8 cellular contexts compared by ENCODE assay signal in the genomic region with DNA sequence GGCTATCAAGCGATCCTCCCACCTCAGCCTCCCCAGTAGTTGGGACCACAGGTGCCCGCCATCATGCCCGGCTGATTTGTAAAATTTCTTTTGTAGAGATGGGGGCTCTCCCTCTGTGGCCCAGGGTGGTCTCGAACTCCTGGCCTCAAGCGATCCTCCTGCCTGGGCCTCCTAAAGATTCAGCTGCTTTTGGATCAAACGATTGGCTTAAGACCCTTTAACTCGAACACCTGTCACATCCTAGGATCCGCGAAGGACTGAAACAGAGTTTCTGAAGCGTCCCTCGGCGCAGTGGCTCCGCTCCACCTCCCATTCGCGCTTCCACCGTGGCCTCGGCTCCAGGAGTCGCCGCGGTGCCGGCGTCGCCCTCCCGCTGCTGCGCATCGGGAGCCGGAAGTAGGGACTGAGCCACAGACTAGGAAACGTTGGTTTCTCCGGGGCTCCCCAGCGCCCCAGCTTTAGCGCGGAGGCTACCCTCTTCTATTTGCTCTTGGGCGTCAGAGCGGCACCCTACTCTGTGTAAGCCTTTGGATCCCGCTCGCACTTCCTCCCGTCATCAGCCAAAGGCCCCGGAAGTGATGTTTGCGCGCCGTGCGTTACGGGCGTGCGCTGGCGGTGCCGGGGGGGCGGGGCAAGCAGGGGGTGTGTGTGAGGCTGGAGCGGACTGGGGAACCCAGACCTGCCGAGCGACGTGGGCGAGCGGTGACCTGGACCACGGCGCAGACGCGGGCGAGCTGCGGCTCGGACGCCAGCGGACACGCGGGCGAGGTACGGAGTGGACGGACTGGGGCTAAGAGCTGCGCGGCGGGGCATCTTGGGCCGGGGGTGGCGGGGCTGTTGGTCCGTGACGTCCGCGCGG. TPM values are rescaled to one million over a fixed set of nuclear protein-coding genes. Genes with fewer than 3 reads are reported as not detected.
A peak's percentile ranks its signal among the peaks of the same experiment; 100 is the strongest.
DNase-seq lines count a peak whose midpoint lies in the region; ATAC-seq, FAIRE-seq and TF ChIP-seq lines count a peak whose summit lies in the region.

No MANE protein-coding gene starts in this region.

- H3K4me1 ChIP-seq in kidney (ENCODE audit: control insufficient read depth in 1 of 2, insufficient read depth in 1 of 2, low read depth in 1 of 2, low read length in 2 of 2): no peaks in the 10 kb centered on the region

- no peak for TF ChIP-seq CTCF in AG09319 (IDR thresholded peaks at IDR 0.05; ENCODE audit: low read depth, low read length)
- TF ChIP-seq CTCF in kidney (IDR thresholded peaks at IDR 0.05; ENCODE audit: borderline replicate concordance, extremely low read depth, insufficient read depth): no peak

- H3K27ac ChIP-seq in kidney (ENCODE audit: low read depth in 2 of 2, low read length in 2 of 2): peak overlapping the region; percentile 94 to 98

- peak overlapping the region; percentile 98 to 99 for H3K9ac ChIP-seq in kidney (ENCODE audit: low read length in 2 of 2)

- peak overlapping the region; percentile 86 to 98 for H3K4me3 ChIP-seq in kidney (ENCODE audit: low read length in 2 of 2)

- ATAC-seq in GM19035 (IDR thresholded peaks at IDR 0.05; ENCODE audit: unreplicated experiment) (peak; percentile 84), HG03342 (IDR thresholded peaks at IDR 0.05; ENCODE audit: unreplicated experiment) (peak; percentile 90)
- peak; percentile 98 to 99 for ATAC-seq in activated CD4-positive, CD25-positive, alpha-beta regulatory T cell treated with anti-CD3 and anti-CD28 coated beads, Interleukin-2, amount 50 U/mL, for 24 hours

- no peaks in the 10 kb centered on the region for H3K36me3 ChIP-seq in kidney (ENCODE audit: control insufficient read depth in 1 of 2, insufficient read depth in 2 of 2, low read length in 2 of 2)

- DNase-seq in AG09319 (ENCODE audit: extremely low read depth, low read depth) (peak; percentile 74), NCI-H345 treated with DMSO at 0.1 percent for 48 hours (lab: John Stamatoyannopoulos, UW; ENCODE audit: unreplicated experiment) (peak; percentile 65), cerebellar cortex (ENCODE audit: low spot score) (peak; percentile 95), kidney (peak; percentile 98)
- DNase-seq in stimulated activated CD4-positive, alpha-beta T cell treated with anti-CD3 and anti-CD28 coated beads, Interleukin-15, amount 100 ng/mL, for 1 hour (ENCODE audit: low read depth in 1 of 2, low spot score in 1 of 2): peak; percentile 80 to 96

- intact Hi-C loops in kidney (cut with DNase I): no loop called here

- no peak for FAIRE-seq in kidney (lab: Jason Lieb, UNC)

- H3K9me3 ChIP-seq in kidney (ENCODE audit: control insufficient read depth in 1 of 2, low read length in 2 of 2): no peaks in the 10 kb centered on the region

RNA-seq across cellular contexts. Expression of a gene that starts 53.0 kb away (rescaled TPM):
- 12.4 TPM for total RNA-seq in kidney
- polyA plus RNA-seq in kidney (ENCODE audit: insufficient read depth, low read depth, low replicate concordance): 7.2 TPM

RNA-seq across cellular contexts. Expression of a gene that starts 58.8 kb away (rescaled TPM):
- 26.8 TPM for total RNA-seq in kidney
- polyA plus RNA-seq in kidney (ENCODE audit: insufficient read depth, low read depth, low replicate concordance): 12.8 TPM

Comparison
In these comparisons a context has a peak if more than half of its experiments do, and no peak if none do; other contexts are left out.
1. Peak in every context shown above with its lines: DNase-seq, ATAC-seq, H3K4me3 ChIP-seq and H3K27ac ChIP-seq.